Comparison of ENCODE assay signal across 17 cellular contexts in the genomic region with DNA sequence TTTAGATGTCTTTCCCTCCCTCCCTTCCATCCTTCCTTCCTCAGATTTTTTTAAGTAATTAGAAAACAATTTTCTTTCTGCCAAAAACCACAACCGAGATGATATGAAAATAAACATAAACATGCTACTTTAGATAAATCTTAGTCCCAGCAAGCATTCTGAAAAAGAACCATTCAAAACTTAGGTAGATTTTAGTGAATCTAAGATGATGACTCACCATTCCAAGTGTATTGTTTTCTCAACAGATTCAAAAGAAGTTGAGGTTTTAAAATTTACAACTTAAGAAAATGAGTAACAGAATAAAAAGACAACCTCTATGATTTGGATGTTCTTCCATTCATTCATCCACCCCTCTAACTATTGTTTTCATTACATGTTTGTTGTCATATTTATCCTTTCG.
DNase-seq lines count a peak whose midpoint lies in the region; ATAC-seq, FAIRE-seq and TF ChIP-seq lines count a peak whose summit lies in the region.
"Had no signal": no experiment of that assay in that cellular context is flagged by ENCODE, and none has a peak within 500 bp of the region (broad histone marks: within the 10 kb centered on the region; RNA-seq: fewer than 3 reads in every experiment).

No MANE protein-coding gene starts in this region.

- CTCF ChIA-PET in HEK293 (lab: Yijun Ruan, JAX): no interaction called here

- DNase-seq in A172 (ENCODE audit: low spot score) (peak; percentile 36), astrocyte of the spinal cord (ENCODE audit: low read depth, low spot score) (peak; percentile 24), frontal cortex (ENCODE audit: low spot score in 2 of 2) (no peak)
- DNase-seq: C1 segment of cervical spinal cord; Calu3; CD4-positive, alpha-beta T cell; DMS 273 treated with DMSO at 0.1 percent for 48 hours; HCEC 1CT had no signal

- ATAC-seq in HG03175 (IDR thresholded peaks at IDR 0.05; ENCODE audit: unreplicated experiment): no peak
- no peak for ATAC-seq in GM19035 (IDR thresholded peaks at IDR 0.05; ENCODE audit: unreplicated experiment)
- ATAC-seq in GM19395 (IDR thresholded peaks at IDR 0.05; ENCODE audit: unreplicated experiment): no peak
- no peak for ATAC-seq in HG03378 (IDR thresholded peaks at IDR 0.05; ENCODE audit: unreplicated experiment)
- ATAC-seq: GM12878 had no signal

- H3K4me1 ChIP-seq in HEK293 (ENCODE audit: control insufficient read depth, insufficient read depth, low read length): no peaks in the 10 kb centered on the region

- TF ChIP-seq CTCF in HEK293 (tag by site-specific recombination; IDR thresholded peaks at IDR 0.05) (no peak), astrocyte of the spinal cord (IDR thresholded peaks at IDR 0.05; ENCODE audit: low read depth, low read length) (no peak)

- in situ Hi-C loops in astrocyte of the spinal cord (cut with HindIII; ENCODE audit: low sequenced_read_pairs): no loop called here

- POLR2A ChIA-PET in HEK293 (lab: Yijun Ruan, JAX): no interaction called here

- no peaks in the 10 kb centered on the region for H3K36me3 ChIP-seq in HEK293 (ENCODE audit: control insufficient read depth in 2 of 2, insufficient read depth in 1 of 2, low read length in 2 of 2)

- no peaks in the 10 kb centered on the region for H3K9me3 ChIP-seq in HEK293 (ENCODE audit: control insufficient read depth, insufficient read depth, low read depth, low read length)

- H3K4me3 ChIP-seq in HEK293 (ENCODE audit: low read depth, low read length) (no peak overlapping the region), astrocyte of the spinal cord (ENCODE audit: low read depth, low read length) (no peak overlapping the region)
- H3K4me3 ChIP-seq: GM12878 had no signal

- FAIRE-seq in frontal cortex (lab: Jason Lieb, UNC): peak; percentile 10
- FAIRE-seq: GM12878, GM18507, H1 had no signal

- no peak overlapping the region for H3K27ac ChIP-seq in HEK293 (ENCODE audit: extremely low read depth, low read depth, low read length)
- H3K27ac ChIP-seq: 22Rv1 had no signal

TF ChIP-seq in HEK293, 187 proteins besides CTCF, POLR2A, EP300 and RAD21:
- TF ChIP-seq ZNF404 (tag by site-specific recombination; IDR thresholded peaks at IDR 0.05) (no peak), ZNF549 (tag by site-specific recombination; IDR thresholded peaks at IDR 0.05) (no peak), ZNF266 (tag by site-specific recombination; IDR thresholded peaks at IDR 0.05; ENCODE audit: low read depth) (no peak), ZNF19 (tag by site-specific recombination; IDR thresholded peaks at IDR 0.05; ENCODE audit: low read depth) (no peak), ZNF174 (tag by site-specific recombination; IDR thresholded peaks at IDR 0.05) (no peak), ZNF660 (tag by site-specific recombination; IDR thresholded peaks at IDR 0.05) (no peak), BCL6B (tag by site-specific recombination; IDR thresholded peaks at IDR 0.05) (0 out of 2 replicates have a peak, but pooled peaks have one; percentile 1), ZBTB26 (tag by site-specific recombination; optimal IDR thresholded peaks at IDR 0.05) (no peak), ZSCAN23 (tag by site-specific recombination; IDR thresholded peaks at IDR 0.05) (no peak), ZNF830 (tag by site-specific recombination; IDR thresholded peaks at IDR 0.05; ENCODE audit: low read depth) (no peak), ZNF416 (tag by site-specific recombination; IDR thresholded peaks at IDR 0.05) (no peak), ZNF335 (tag by site-specific recombination; conservative IDR thresholded peaks at IDR 0.05) (no peak)
- TF ChIP-seq, protein P1, sequence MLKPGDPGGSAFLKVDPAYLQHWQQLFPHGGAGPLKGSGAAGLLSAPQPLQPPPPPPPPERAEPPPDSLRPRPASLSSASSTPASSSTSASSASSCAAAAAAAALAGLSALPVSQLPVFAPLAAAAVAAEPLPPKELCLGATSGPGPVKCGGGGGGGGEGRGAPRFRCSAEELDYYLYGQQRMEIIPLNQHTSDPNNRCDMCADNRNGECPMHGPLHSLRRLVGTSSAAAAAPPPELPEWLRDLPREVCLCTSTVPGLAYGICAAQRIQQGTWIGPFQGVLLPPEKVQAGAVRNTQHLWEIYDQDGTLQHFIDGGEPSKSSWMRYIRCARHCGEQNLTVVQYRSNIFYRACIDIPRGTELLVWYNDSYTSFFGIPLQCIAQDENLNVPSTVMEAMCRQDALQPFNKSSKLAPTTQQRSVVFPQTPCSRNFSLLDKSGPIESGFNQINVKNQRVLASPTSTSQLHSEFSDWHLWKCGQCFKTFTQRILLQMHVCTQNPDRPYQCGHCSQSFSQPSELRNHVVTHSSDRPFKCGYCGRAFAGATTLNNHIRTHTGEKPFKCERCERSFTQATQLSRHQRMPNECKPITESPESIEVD (tag by site-specific recombination; IDR thresholded peaks at IDR 0.05): 0 out of 2 replicates have a peak, but pooled peaks have one; percentile 7
- TF ChIP-seq, protein P2, sequence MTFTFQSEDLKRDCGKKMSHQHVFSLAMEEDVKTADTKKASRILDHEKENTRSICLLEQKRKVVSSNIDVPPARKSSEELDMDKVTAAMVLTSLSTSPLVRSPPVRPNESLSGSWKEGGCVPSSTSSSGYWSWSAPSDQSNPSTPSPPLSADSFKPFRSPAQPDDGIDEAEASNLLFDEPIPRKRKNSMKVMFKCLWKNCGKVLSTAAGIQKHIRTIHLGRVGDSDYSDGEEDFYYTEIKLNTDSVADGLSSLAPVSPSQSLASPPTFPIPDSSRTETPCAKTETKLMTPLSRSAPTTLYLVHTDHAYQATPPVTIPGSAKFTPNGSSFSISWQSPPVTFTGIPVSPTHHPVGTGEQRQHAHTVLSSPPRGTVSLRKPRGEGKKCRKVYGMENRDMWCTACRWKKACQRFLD (tag by site-specific recombination; IDR thresholded peaks at IDR 0.05): no peak

Comparison
In these comparisons a context has a peak if more than half of its experiments do, and no peak if none do; other contexts are left out.
1. DNase-seq: peak in A172 (single experiment) and astrocyte of the spinal cord (single experiment); none in frontal cortex (0 of 2).